ENCODE assay signal across 8 cellular contexts in the genomic region with DNA sequence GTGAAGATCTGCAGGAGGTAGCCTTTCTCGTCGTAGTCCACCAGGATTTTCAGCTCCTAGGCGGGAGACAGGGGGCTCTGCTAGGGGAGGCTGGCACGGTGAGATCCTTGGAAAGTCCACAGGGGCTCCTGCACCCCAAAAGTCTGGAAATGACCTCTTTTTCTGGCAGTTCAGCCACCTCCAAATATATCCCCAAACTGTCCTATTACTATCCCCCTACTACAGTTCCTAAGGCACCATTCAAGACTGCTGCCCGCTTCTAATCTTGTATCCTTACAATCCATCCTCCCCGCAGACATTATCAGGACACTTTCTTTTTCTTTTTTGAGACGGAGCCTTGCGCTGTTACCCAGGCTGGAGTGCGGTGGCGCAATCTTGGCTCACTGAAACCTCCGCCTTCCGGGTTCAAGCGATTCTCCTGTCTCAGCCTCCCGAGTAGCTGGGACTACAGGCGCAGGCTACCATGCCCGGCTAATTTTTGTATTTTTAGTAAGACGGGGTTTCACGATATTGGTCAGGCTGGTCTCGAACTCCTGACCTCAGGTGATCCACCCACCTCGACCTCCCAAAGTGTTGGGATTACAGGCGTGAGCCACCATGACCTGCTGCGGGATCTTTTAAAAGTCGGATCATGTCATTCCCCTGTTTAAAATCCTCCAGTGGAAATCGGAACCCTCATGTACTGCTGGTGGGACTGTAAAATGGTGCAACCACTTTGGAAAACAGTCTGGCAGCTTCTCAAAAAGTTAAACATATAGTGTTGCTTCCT. TPM values are rescaled to one million over a fixed set of nuclear protein-coding genes. Genes with fewer than 3 reads are reported as not detected.
DNase-seq lines count a peak whose midpoint lies in the region; TF ChIP-seq lines count a peak whose summit lies in the region.

No MANE protein-coding gene starts in this region.

- no peaks in the 10 kb centered on the region for H3K9me3 ChIP-seq in OCI-LY7 (ENCODE audit: low read length)
- H3K9me3 ChIP-seq in prostate gland: no peaks in the 10 kb centered on the region

- H4K20me1 ChIP-seq in OCI-LY7 (ENCODE audit: insufficient read depth, low read length): no peaks in the 10 kb centered on the region

- no peak for TF ChIP-seq POLR2A in prostate gland (IDR thresholded peaks at IDR 0.05)

- DNase-seq in OCI-LY7 (ENCODE audit: low spot score): no peak
- no peak for DNase-seq in epithelial cell of esophagus (ENCODE audit: low read depth)
- no peak for DNase-seq in prostate gland (ENCODE audit: low spot score)
- no peak for DNase-seq in mucosa of gallbladder (ENCODE audit: low spot score)
- DNase-seq in NCI-H446 treated with DMSO at 0.1 percent for 48 hours (lab: John Stamatoyannopoulos, UW): no peak
- no peak for DNase-seq in stimulated activated CD4-positive, alpha-beta T cell treated with anti-CD3 and anti-CD28 coated beads, Interleukin-4, amount 100 ng/mL, for 1 hour
- no peak for DNase-seq in activated CD4-positive, CD25-positive, alpha-beta regulatory T cell treated with anti-CD3 and anti-CD28 coated beads, Interleukin-2, amount 50 U/mL, for 72 hours

- H3K36me3 ChIP-seq in OCI-LY7 (ENCODE audit: insufficient read depth, low read length): no peaks in the 10 kb centered on the region
- no peaks in the 10 kb centered on the region for H3K36me3 ChIP-seq in prostate gland

- POLR2A ChIA-PET in OCI-LY7 (lab: Charles Lee): interaction anchor here (1.1 kb wide), 1 partner anchor 54 kb away, joined by 3 read pairs; no protein-coding TSS in a partner anchor

- TF ChIP-seq CTCF in OCI-LY7 (conservative IDR thresholded peaks at IDR 0.05; ENCODE audit: low read length) (no peak), epithelial cell of esophagus (IDR thresholded peaks at IDR 0.05; ENCODE audit: insufficient read depth, low read depth, low read length, missing control alignments) (no peak), prostate gland (IDR thresholded peaks at IDR 0.05) (no peak)

- H3K4me2 ChIP-seq in OCI-LY7 (ENCODE audit: low read length): peak overlapping the region; percentile 72

- WGBS in prostate gland: 78% methylated on average over 24 of the region's 24 CpGs

- no peak overlapping the region for H3K27ac ChIP-seq in OCI-LY7 (ENCODE audit: low read depth, low read length, poor library complexity, severe bottlenecking)
- peak overlapping the region; percentile 78 to 85 for H3K27ac ChIP-seq in prostate gland

- intact Hi-C loops in OCI-LY7 (cut with micrococcal nuclease; ENCODE audit: unreplicated experiment): loop anchor here (2.0 kb wide), 1 partner anchor 49 kb away; a partner anchor contains a TSS
- intact Hi-C loops in prostate gland (cut with DNase I): no loop called here

- H3K4me3 ChIP-seq in GM08714 (ENCODE audit: low read length): peak overlapping the region; percentile 70; the same call in 1 of the 2 replicates
- peak overlapping the region; percentile 71 for H3K4me3 ChIP-seq in OCI-LY7 (ENCODE audit: low read depth, low read length, poor library complexity, severe bottlenecking)
- peak overlapping the region; percentile 72 for H3K4me3 ChIP-seq in epithelial cell of esophagus (ENCODE audit: low read length)
- H3K4me3 ChIP-seq in prostate gland: peak overlapping the region; percentile 37 to 44

- no peaks in the 10 kb centered on the region for H3K79me2 ChIP-seq in OCI-LY7 (ENCODE audit: insufficient read depth, low read depth, low read length)

- H3K9me2 ChIP-seq in OCI-LY7 (ENCODE audit: insufficient read depth, low read length): no peaks in the 10 kb centered on the region

- peak overlapping the region; percentile 76 for H2AFZ ChIP-seq in OCI-LY7 (ENCODE audit: low read length)

- peaks cover 13% of the 10 kb centered on the region for H3K4me1 ChIP-seq in OCI-LY7 (ENCODE audit: insufficient read depth, low read length, poor library complexity, severe bottlenecking)
- H3K4me1 ChIP-seq in prostate gland (replicated peaks): peaks cover 3% of the 10 kb centered on the region

- CTCF ChIA-PET in OCI-LY7 (lab: Charles Lee; ENCODE audit: unreplicated experiment): no interaction called here

- no peaks in the 10 kb centered on the region for H3K27me3 ChIP-seq in prostate gland (replicated peaks; ENCODE audit: insufficient read depth)

- TSS peak; percentile 91 for BruUV-seq in OCI-LY7 (replicated peaks; lab: Mats Ljungman, UMichigan)

RNA-seq across cellular contexts. Expression of a gene that starts 18.5 kb away (rescaled TPM):
- total RNA-seq in OCI-LY7 (2014; rRNA removed; shearing (Covaris generic)): not detected in 2 replicates
- total RNA-seq in OCI-LY7 (2022) (not detected in 2 replicates), prostate gland (1 to 10 TPM in 1 of 2 donors, under 1 TPM in 1; 0.41 to 4.0 TPM), mucosa of gallbladder (2.8 TPM)

RNA-seq across cellular contexts. Expression of a gene that starts 36.4 kb away (rescaled TPM):
- 3.3 and 4.7 TPM in 2 replicates for total RNA-seq in OCI-LY7 (2014; rRNA removed; shearing (Covaris generic))
- total RNA-seq in OCI-LY7 (2022) (22.5 and 24.3 TPM in 2 replicates), prostate gland (10 to 100 TPM; 19.2 to 27.5 TPM), mucosa of gallbladder (35.5 TPM)

RNA-seq across cellular contexts. Expression of a gene that starts 46.7 kb away (rescaled TPM):
- total RNA-seq in OCI-LY7 (2014; rRNA removed; shearing (Covaris generic)): 23.5 and 29.2 TPM in 2 replicates
- 45.7 and 53.7 TPM in 2 replicates for total RNA-seq in OCI-LY7 (2022)
- total RNA-seq in prostate gland: 10 to 100 TPM in 1 of 2 donors, 1 to 10 TPM in 1; 9.5 to 23.5 TPM
- 30.8 TPM for total RNA-seq in mucosa of gallbladder

RNA-seq across cellular contexts. Expression of a gene that starts 48.4 kb away (rescaled TPM):
- 135 and 142 TPM in 2 replicates for total RNA-seq in OCI-LY7 (2014; rRNA removed; shearing (Covaris generic))
- total RNA-seq in OCI-LY7 (2022) (89.2 and 90.2 TPM in 2 replicates), prostate gland (10 to 100 TPM; 68.2 to 73.3 TPM), mucosa of gallbladder (48.8 TPM)
